Comparison of ENCODE assay signal across 8 cellular contexts in the genomic region with DNA sequence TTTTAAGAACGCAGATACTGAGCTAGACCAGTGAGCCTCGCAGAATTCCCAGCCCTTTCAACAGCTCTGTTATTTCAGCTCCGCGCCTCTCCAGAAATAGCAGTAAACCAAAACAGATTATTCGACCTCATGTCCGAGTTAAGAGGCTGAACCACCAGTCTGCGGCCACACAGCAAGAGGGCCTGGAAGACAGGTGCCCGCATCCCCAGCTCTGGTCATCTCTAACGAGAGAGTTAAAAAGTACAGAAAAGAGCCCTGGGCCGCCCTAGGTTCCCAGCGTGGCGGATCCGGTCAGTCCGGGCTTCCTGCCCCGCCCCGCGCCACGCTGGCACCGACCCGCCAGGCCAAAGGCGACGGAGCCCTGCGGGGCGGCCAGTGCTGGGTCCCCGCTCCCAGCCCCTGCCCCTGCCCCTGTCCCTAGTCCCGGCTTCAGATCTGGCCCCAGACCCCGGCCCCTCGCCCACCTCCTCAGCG. TPM values are rescaled to one million over a fixed set of nuclear protein-coding genes. Genes with fewer than 3 reads are reported as not detected.
A peak's percentile ranks its signal among the peaks of the same experiment; 100 is the strongest.
DNase-seq lines count a peak whose midpoint lies in the region; ATAC-seq and TF ChIP-seq lines count a peak whose summit lies in the region.

No MANE protein-coding gene starts in this region.

- intact Hi-C loops in lower leg skin (cut with DNase I; ENCODE audit: low total_unique reads) = no loop called here

- ATAC-seq in GM18868 (IDR thresholded peaks at IDR 0.05; ENCODE audit: unreplicated experiment) (peak; percentile 6), HG03159 (IDR thresholded peaks at IDR 0.05; ENCODE audit: unreplicated experiment) (peak; percentile 26)

- no peaks in the 10 kb centered on the region for H3K27me3 ChIP-seq in duodenal mucosa (ENCODE audit: control insufficient read depth in 1 of 2, insufficient read depth in 2 of 2, low read length in 2 of 2)

- TF ChIP-seq CTCF in AG09309 (IDR thresholded peaks at IDR 0.05; ENCODE audit: control insufficient read depth, insufficient read depth, low read depth, low read length, missing control alignments) (no peak), lower leg skin (IDR thresholded peaks at IDR 0.05) (no peak)

- H3K27ac ChIP-seq in duodenal mucosa (ENCODE audit: low read depth, low read length) = peak overlapping the region; percentile 98

- H3K9ac ChIP-seq in duodenal mucosa (ENCODE audit: low read depth in 1 of 2, low read length in 2 of 2) = peak overlapping the region; percentile 96 to 97

- no peaks in the 10 kb centered on the region for H3K9me3 ChIP-seq in duodenal mucosa (ENCODE audit: control insufficient read depth in 1 of 2, low read length in 2 of 2)

- WGBS in lower leg skin, 2 donors = 0 to 1% methylated on average over 24 to 27 of the region's 29 CpGs

- H3K36me3 ChIP-seq in duodenal mucosa (ENCODE audit: control insufficient read depth in 1 of 2, insufficient read depth in 2 of 2, low read length in 2 of 2) = peaks cover 25 to 27% of the 10 kb centered on the region in 2 donors

- H3K4me3 ChIP-seq in AG09309 (ENCODE audit: control insufficient read depth, low read depth, low read length) (peak overlapping the region; percentile 71), duodenal mucosa (ENCODE audit: low read depth in 1 of 2, low read length in 2 of 2) (peak overlapping the region; percentile 88 to 99), lower leg skin (ENCODE audit: low read depth, poor library complexity, severe bottlenecking) (peak overlapping the region; percentile 83)

- H3K4me1 ChIP-seq in duodenal mucosa (ENCODE audit: control insufficient read depth in 1 of 2, insufficient read depth in 2 of 2, low read length in 2 of 2) = peaks cover 31 to 36% of the 10 kb centered on the region in 2 donors

- peak; percentile 17 for DNase-seq in AG09309 (ENCODE audit: low read depth)
- DNase-seq in SW480 (ENCODE audit: low spot score) = peak; percentile 41
- DNase-seq in lower leg skin (ENCODE audit: low spot score in 2 of 2) = peak in 1 of 2 donors; percentile 94
- DNase-seq in stimulated activated naive CD4-positive, alpha-beta T cell treated with Interleukin-2 at 50 U/mL for 16 hours (lab: John Stamatoyannopoulos, UW) = peak; percentile 31
- DNase-seq in NCI-H446 (lab: John Stamatoyannopoulos, UW) = no peak

- TF ChIP-seq POLR2A in lower leg skin (IDR thresholded peaks at IDR 0.05) = no peak

RNA-seq across cellular contexts. Expression of a gene that starts 0.5 kb away (rescaled TPM):
- 100 to 1,000 TPM; 128 to 256 (median 191) TPM for total RNA-seq in lower leg skin

RNA-seq across cellular contexts. Expression of a gene that starts 27.4 kb away (rescaled TPM):
- 10 to 100 TPM; 15.1 to 20.8 (median 16.7) TPM for total RNA-seq in lower leg skin

RNA-seq across cellular contexts. Expression of a gene that starts 58.0 kb away (rescaled TPM):
- 10 to 100 TPM; 17.5 to 27.0 (median 21.4) TPM for total RNA-seq in lower leg skin

RNA-seq across cellular contexts. Expression of a gene that starts 58.3 kb away (rescaled TPM):
- total RNA-seq in lower leg skin = 10 to 100 TPM in 1 of 4 donors, 1 to 10 TPM in 3; 3.3 to 12.2 (median 6.1) TPM

Comparison
In these comparisons a context has a peak if more than half of its experiments do, and no peak if none do; other contexts are left out.
1. DNase-seq: peak in AG09309 (single experiment), SW480 (single experiment) and stimulated activated naive CD4-positive, alpha-beta T cell treated with Interleukin-2 at 50 U/mL for 16 hours (single experiment); none in NCI-H446 (0 of 2).
2. Peak in every context shown above with its lines, with median percentiles within 50 percentile points of each other: H3K4me3 ChIP-seq.